In genomic region chr12:42237052-42237852, GRCh38 we compare ENCODE assay signal across 8 cellular contexts. TPM values are rescaled to one million over a fixed set of nuclear protein-coding genes. Genes with fewer than 3 reads are reported as not detected.
DNase-seq lines count a peak whose midpoint lies in the region; ATAC-seq and TF ChIP-seq lines count a peak whose summit lies in the region.

No MANE protein-coding gene starts in this region.

- H3K27ac Mint-ChIP-seq in chondrocyte (ENCODE audit: unreplicated experiment): peak overlapping the region; percentile 91

- DNase-seq in AG10803 (ENCODE audit: low read depth) (peak; percentile 77), NCI-H2227 (lab: John Stamatoyannopoulos, UW; ENCODE audit: unreplicated experiment) (peak; percentile 73), chondrocyte (ENCODE audit: low spot score) (peak; percentile 94), kidney glomerular epithelial cell (lab: John Stamatoyannopoulos, UW) (peak; percentile 53)
- peak; percentile 46 for DNase-seq in activated CD4-positive, alpha-beta T cell treated with anti-CD3 and anti-CD28 coated beads for 1 hour
- DNase-seq in stimulated activated CD4-positive, alpha-beta T cell treated with anti-CD3 and anti-CD28 coated beads, Interleukin-1b, Interleukin-23, amount 100 ng/mL, for 24 hours (ENCODE audit: low read depth in 4 of 4, low spot score in 1 of 4): peak; percentile 16 to 40 (median 35)

- peak overlapping the region; percentile 94 for H3K4me3 Mint-ChIP-seq in chondrocyte (ENCODE audit: unreplicated experiment)

- peak overlapping the region; percentile 81 for H3K4me3 ChIP-seq in AG10803 (ENCODE audit: low read length)

- H3K27me3 Mint-ChIP-seq in chondrocyte (ENCODE audit: low read depth): no peaks in the 10 kb centered on the region

- H3K9me3 Mint-ChIP-seq in chondrocyte (ENCODE audit: low read depth): no peaks in the 10 kb centered on the region

- peaks cover 34% of the 10 kb centered on the region for H3K4me1 Mint-ChIP-seq in chondrocyte (ENCODE audit: low read depth)

- ATAC-seq in GM18873 (IDR thresholded peaks at IDR 0.05; ENCODE audit: low FRiP score, unreplicated experiment) (peak; percentile 83), HG03108 (IDR thresholded peaks at IDR 0.05; ENCODE audit: unreplicated experiment) (peak; percentile 75)

- H3K36me3 Mint-ChIP-seq in chondrocyte (ENCODE audit: low read depth): peaks cover 1% of the 10 kb centered on the region

- TF ChIP-seq CTCF in AG10803 (conservative IDR thresholded peaks at IDR 0.05; ENCODE audit: low read length): peak; percentile 34
- TF ChIP-seq CTCF in chondrocyte (IDR thresholded peaks at IDR 0.05): peak; percentile 76

RNA-seq across cellular contexts. Expression of gene YAF2, which starts 0.8 kb away (rescaled TPM):
- total RNA-seq in chondrocyte: 31.2 to 35.4 TPM (median 32.2 TPM) in 3 replicates

Comparison
In these comparisons a context has a peak if more than half of its experiments do, and no peak if none do; other contexts are left out.
1. Peak in every context shown above with its lines: DNase-seq, ATAC-seq and H3K4me3 ChIP-seq.
2. DNase-seq: peak in every context shown above with its lines; median percentile 94 in chondrocyte; 77 in AG10803; 73 in NCI-H2227; 53 in kidney glomerular epithelial cell; 46 in activated CD4-positive, alpha-beta T cell treated with anti-CD3 and anti-CD28 coated beads for 1 hour; 35 in stimulated activated CD4-positive, alpha-beta T cell treated with anti-CD3 and anti-CD28 coated beads, Interleukin-1b, Interleukin-23, amount 100 ng/mL, for 24 hours.